1 cellular context compared by ENCODE assay signal in the genomic region with DNA sequence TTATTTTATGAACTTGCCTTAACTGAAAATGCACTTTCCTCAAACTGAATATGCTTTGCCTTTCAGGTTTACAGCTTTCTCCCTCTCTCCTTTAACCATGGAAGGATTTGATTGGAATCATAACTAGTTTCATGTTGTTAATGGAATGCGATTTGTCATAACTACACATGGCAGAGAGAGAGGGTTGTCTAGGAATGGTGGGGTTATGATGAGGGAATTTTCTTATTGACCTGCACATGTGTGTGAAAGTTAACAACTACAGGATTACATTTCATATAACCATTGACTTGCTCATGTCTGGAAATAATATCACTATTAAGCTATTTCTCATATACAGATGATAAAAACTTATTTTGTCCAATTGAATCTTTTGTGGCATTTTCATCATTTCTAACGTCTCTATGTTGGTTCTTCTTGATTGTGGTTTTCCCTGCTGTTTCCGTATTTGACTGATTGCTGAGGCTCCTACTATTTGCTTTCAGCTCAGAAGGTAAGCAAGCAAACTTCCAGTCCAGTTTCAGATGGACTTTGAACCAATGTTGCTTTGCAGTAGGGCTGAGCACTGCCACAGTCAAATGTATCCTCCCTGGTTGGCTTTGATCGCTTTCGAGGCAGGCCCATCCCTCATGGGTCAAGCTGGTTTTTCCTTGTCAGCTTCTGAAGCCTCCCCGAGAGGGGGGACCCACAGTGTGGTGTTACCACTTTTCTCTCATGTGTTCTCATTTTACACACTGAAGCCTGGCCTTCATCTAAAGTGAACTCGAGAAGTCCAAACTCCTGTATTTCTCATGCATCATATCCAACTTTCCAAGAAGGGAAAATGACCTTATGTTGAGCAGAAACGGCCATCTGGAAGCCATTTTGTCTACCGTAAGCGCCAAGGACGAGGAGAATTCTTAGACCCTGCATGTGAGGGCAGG.
TF ChIP-seq lines count a peak whose summit lies in the region.

No MANE protein-coding gene starts in this region.

TF ChIP-seq in HepG2, 621 proteins besides CTCF, POLR2A, EP300 and RAD21 (continued from another document and continues in another):
- TF ChIP-seq ZNF660 (CRISPR knock-in tag; IDR thresholded peaks at IDR 0.05; ENCODE audit: borderline replicate concordance, low read depth) (no peak), SALL2 (CRISPR knock-in tag; IDR thresholded peaks at IDR 0.05) (peak; percentile 44; the same call in 1 of the 2 replicates), FOXK2 (IDR thresholded peaks at IDR 0.05) (peak; percentile 90), ZNF878 (CRISPR knock-in tag; IDR thresholded peaks at IDR 0.05) (peak; percentile 17; the same call in 1 of the 2 replicates), SALL1 (CRISPR knock-in tag; IDR thresholded peaks at IDR 0.05) (peak; percentile 100), NFIC (IDR thresholded peaks at IDR 0.05; ENCODE audit: low read length) (peak; percentile 94; the same call in 1 of the 2 replicates), ARNTL (CRISPR knock-in tag; IDR thresholded peaks at IDR 0.05) (peak; percentile 75), KLF6 (CRISPR knock-in tag; IDR thresholded peaks at IDR 0.05) (peak; percentile 73; the same call in 1 of the 2 replicates), ZNF44 (CRISPR knock-in tag; IDR thresholded peaks at IDR 0.05) (peak; percentile 95), GATA4 (IDR thresholded peaks at IDR 0.05; ENCODE audit: borderline replicate concordance, low read depth) (peak; percentile 87), AGO1 (IDR thresholded peaks at IDR 0.05; ENCODE audit: low read depth, low read length, poor library complexity, severe bottlenecking) (no peak), ZNF431 (CRISPR knock-in tag; IDR thresholded peaks at IDR 0.05; ENCODE audit: borderline replicate concordance, low read depth) (peak; percentile 72; the same call in 1 of the 2 replicates), ZNF644 (CRISPR knock-in tag; IDR thresholded peaks at IDR 0.05; ENCODE audit: low read depth) (peak; percentile 100), KDM4B (CRISPR knock-in tag; IDR thresholded peaks at IDR 0.05) (peak; percentile 97), KDM3A (CRISPR knock-in tag; IDR thresholded peaks at IDR 0.05; ENCODE audit: low read depth) (peak; percentile 84), ZNF101 (CRISPR knock-in tag; IDR thresholded peaks at IDR 0.05; ENCODE audit: borderline replicate concordance, low read depth) (no peak), ZNF629 (CRISPR knock-in tag; conservative IDR thresholded peaks at IDR 0.05) (peak; percentile 72), ZNF343 (CRISPR knock-in tag; IDR thresholded peaks at IDR 0.05) (peak; percentile 79; the same call in 1 of the 2 replicates), SMARCC2 (IDR thresholded peaks at IDR 0.05) (no peak), CHCHD3 (CRISPR knock-in tag; IDR thresholded peaks at IDR 0.05) (no peak), ZNF383 (CRISPR knock-in tag; IDR thresholded peaks at IDR 0.05; ENCODE audit: borderline replicate concordance) (no peak), AHR (CRISPR knock-in tag; IDR thresholded peaks at IDR 0.05) (peak; percentile 78; the same call in 1 of the 2 replicates), ZNF235 (CRISPR knock-in tag; IDR thresholded peaks at IDR 0.05; ENCODE audit: borderline replicate concordance) (0 out of 2 replicates have a peak, but pooled peaks have one; percentile 72)
- TF ChIP-seq, protein P1, sequence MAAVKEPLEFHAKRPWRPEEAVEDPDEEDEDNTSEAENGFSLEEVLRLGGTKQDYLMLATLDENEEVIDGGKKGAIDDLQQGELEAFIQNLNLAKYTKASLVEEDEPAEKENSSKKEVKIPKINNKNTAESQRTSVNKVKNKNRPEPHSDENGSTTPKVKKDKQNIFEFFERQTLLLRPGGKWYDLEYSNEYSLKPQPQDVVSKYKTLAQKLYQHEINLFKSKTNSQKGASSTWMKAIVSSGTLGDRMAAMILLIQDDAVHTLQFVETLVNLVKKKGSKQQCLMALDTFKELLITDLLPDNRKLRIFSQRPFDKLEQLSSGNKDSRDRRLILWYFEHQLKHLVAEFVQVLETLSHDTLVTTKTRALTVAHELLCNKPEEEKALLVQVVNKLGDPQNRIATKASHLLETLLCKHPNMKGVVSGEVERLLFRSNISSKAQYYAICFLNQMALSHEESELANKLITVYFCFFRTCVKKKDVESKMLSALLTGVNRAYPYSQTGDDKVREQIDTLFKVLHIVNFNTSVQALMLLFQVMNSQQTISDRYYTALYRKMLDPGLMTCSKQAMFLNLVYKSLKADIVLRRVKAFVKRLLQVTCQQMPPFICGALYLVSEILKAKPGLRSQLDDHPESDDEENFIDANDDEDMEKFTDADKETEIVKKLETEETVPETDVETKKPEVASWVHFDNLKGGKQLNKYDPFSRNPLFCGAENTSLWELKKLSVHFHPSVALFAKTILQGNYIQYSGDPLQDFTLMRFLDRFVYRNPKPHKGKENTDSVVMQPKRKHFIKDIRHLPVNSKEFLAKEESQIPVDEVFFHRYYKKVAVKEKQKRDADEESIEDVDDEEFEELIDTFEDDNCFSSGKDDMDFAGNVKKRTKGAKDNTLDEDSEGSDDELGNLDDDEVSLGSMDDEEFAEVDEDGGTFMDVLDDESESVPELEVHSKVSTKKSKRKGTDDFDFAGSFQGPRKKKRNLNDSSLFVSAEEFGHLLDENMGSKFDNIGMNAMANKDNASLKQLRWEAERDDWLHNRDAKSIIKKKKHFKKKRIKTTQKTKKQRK (IDR thresholded peaks at IDR 0.05; ENCODE audit: low read length), result no peak
- TF ChIP-seq, protein P2, sequence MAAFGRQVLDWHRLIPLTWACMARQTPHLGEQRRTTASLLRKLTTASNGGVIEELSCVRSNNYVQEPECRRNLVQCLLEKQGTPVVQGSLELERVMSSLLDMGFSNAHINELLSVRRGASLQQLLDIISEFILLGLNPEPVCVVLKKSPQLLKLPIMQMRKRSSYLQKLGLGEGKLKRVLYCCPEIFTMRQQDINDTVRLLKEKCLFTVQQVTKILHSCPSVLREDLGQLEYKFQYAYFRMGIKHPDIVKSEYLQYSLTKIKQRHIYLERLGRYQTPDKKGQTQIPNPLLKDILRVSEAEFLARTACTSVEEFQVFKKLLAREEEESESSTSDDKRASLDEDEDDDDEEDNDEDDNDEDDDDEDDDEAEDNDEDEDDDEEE (CRISPR knock-in tag; IDR thresholded peaks at IDR 0.05), result no peak
- TF ChIP-seq, protein P3, sequence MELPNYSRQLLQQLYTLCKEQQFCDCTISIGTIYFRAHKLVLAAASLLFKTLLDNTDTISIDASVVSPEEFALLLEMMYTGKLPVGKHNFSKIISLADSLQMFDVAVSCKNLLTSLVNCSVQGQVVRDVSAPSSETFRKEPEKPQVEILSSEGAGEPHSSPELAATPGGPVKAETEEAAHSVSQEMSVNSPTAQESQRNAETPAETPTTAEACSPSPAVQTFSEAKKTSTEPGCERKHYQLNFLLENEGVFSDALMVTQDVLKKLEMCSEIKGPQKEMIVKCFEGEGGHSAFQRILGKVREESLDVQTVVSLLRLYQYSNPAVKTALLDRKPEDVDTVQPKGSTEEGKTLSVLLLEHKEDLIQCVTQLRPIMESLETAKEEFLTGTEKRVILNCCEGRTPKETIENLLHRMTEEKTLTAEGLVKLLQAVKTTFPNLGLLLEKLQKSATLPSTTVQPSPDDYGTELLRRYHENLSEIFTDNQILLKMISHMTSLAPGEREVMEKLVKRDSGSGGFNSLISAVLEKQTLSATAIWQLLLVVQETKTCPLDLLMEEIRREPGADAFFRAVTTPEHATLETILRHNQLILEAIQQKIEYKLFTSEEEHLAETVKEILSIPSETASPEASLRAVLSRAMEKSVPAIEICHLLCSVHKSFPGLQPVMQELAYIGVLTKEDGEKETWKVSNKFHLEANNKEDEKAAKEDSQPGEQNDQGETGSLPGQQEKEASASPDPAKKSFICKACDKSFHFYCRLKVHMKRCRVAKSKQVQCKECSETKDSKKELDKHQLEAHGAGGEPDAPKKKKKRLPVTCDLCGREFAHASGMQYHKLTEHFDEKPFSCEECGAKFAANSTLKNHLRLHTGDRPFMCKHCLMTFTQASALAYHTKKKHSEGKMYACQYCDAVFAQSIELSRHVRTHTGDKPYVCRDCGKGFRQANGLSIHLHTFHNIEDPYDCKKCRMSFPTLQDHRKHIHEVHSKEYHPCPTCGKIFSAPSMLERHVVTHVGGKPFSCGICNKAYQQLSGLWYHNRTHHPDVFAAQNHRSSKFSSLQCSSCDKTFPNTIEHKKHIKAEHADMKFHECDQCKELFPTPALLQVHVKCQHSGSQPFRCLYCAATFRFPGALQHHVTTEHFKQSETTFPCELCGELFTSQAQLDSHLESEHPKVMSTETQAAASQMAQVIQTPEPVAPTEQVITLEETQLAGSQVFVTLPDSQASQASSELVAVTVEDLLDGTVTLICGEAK (IDR thresholded peaks at IDR 0.05), result no peak
- TF ChIP-seq, protein P3 (CRISPR knock-in tag; IDR thresholded peaks at IDR 0.05), result peak; percentile 88; the same call in 1 of the 2 replicates
- TF ChIP-seq, protein P4, sequence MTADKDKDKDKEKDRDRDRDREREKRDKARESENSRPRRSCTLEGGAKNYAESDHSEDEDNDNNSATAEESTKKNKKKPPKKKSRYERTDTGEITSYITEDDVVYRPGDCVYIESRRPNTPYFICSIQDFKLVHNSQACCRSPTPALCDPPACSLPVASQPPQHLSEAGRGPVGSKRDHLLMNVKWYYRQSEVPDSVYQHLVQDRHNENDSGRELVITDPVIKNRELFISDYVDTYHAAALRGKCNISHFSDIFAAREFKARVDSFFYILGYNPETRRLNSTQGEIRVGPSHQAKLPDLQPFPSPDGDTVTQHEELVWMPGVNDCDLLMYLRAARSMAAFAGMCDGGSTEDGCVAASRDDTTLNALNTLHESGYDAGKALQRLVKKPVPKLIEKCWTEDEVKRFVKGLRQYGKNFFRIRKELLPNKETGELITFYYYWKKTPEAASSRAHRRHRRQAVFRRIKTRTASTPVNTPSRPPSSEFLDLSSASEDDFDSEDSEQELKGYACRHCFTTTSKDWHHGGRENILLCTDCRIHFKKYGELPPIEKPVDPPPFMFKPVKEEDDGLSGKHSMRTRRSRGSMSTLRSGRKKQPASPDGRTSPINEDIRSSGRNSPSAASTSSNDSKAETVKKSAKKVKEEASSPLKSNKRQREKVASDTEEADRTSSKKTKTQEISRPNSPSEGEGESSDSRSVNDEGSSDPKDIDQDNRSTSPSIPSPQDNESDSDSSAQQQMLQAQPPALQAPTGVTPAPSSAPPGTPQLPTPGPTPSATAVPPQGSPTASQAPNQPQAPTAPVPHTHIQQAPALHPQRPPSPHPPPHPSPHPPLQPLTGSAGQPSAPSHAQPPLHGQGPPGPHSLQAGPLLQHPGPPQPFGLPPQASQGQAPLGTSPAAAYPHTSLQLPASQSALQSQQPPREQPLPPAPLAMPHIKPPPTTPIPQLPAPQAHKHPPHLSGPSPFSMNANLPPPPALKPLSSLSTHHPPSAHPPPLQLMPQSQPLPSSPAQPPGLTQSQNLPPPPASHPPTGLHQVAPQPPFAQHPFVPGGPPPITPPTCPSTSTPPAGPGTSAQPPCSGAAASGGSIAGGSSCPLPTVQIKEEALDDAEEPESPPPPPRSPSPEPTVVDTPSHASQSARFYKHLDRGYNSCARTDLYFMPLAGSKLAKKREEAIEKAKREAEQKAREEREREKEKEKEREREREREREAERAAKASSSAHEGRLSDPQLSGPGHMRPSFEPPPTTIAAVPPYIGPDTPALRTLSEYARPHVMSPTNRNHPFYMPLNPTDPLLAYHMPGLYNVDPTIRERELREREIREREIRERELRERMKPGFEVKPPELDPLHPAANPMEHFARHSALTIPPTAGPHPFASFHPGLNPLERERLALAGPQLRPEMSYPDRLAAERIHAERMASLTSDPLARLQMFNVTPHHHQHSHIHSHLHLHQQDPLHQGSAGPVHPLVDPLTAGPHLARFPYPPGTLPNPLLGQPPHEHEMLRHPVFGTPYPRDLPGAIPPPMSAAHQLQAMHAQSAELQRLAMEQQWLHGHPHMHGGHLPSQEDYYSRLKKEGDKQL (CRISPR knock-in tag; IDR thresholded peaks at IDR 0.05; ENCODE audit: low read depth), result peak; percentile 89
- TF ChIP-seq, protein P5, sequence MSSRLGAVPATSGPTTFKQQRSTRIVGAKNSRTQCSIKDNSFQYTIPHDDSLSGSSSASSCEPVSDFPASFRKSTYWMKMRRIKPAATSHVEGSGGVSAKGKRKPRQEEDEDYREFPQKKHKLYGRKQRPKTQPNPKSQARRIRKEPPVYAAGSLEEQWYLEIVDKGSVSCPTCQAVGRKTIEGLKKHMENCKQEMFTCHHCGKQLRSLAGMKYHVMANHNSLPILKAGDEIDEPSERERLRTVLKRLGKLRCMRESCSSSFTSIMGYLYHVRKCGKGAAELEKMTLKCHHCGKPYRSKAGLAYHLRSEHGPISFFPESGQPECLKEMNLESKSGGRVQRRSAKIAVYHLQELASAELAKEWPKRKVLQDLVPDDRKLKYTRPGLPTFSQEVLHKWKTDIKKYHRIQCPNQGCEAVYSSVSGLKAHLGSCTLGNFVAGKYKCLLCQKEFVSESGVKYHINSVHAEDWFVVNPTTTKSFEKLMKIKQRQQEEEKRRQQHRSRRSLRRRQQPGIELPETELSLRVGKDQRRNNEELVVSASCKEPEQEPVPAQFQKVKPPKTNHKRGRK (CRISPR knock-in tag; IDR thresholded peaks at IDR 0.05), result peak; percentile 79; the same call in 1 of the 2 replicates
- TF ChIP-seq, protein P6, sequence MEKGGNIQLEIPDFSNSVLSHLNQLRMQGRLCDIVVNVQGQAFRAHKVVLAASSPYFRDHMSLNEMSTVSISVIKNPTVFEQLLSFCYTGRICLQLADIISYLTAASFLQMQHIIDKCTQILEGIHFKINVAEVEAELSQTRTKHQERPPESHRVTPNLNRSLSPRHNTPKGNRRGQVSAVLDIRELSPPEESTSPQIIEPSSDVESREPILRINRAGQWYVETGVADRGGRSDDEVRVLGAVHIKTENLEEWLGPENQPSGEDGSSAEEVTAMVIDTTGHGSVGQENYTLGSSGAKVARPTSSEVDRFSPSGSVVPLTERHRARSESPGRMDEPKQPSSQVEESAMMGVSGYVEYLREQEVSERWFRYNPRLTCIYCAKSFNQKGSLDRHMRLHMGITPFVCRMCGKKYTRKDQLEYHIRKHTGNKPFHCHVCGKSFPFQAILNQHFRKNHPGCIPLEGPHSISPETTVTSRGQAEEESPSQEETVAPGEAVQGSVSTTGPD (CRISPR knock-in tag; IDR thresholded peaks at IDR 0.05), result peak; percentile 61
